8 cellular contexts compared by ENCODE assay signal in genomic region chr19:45885556-45886426, GRCh38. TPM values are rescaled to one million over a fixed set of nuclear protein-coding genes. Genes with fewer than 3 reads are reported as not detected.
DNase-seq lines count a peak whose midpoint lies in the region; ATAC-seq lines count a peak whose summit lies in the region.

Gene IRF2BP1 (minus strand): TSS chr19:45886141. CDS start chr19:45885774, 367 bp downstream.

- CTCF ChIA-PET in activated CD8-positive, alpha-beta memory T cell treated with anti-CD3 and anti-CD28 coated beads for 36 hours (lab: Charles Lee) = interaction anchor here (0.6 to 2.4 kb wide), 9 partner anchors 9 to 245 kb away, joined by 3 to 27 read pairs (median 4); partner anchors contain the start of genes FOXA3, MYPOP and SYMPK

- peaks cover 11% of the 10 kb centered on the region for H3K36me3 Mint-ChIP-seq in memory B cell

- POLR2A ChIA-PET in activated CD8-positive, alpha-beta memory T cell treated with anti-CD3 and anti-CD28 coated beads for 36 hours (lab: Charles Lee) = interaction anchor here (0.5 to 2.4 kb wide), 5 partner anchors 9 to 194 kb away, joined by 4 to 19 read pairs (median 6); partner anchors contain the start of genes DMPK, FOXA3, MYPOP and QPCTL

- peak within 1 kb of the TSS; percentile 72 for H3K27ac ChIP-seq in effector memory CD4-positive, alpha-beta T cell (ENCODE audit: insufficient read depth, low read length, poor library complexity, severe bottlenecking)

- peak within 1 kb of the TSS; percentile 89 for H3K27ac Mint-ChIP-seq in memory B cell

- no peaks in the 10 kb centered on the region for H3K9me3 Mint-ChIP-seq in memory B cell

- DNase-seq in CD1c-positive myeloid dendritic cell (ENCODE audit: extremely low spot score) = peak; percentile 97
- peak; percentile 87 for DNase-seq in HT1080 (ENCODE audit: low read depth)
- DNase-seq in NOMO-1 treated with DMSO at 0.1 percent for 48 hours (lab: John Stamatoyannopoulos, UW; ENCODE audit: unreplicated experiment) = peak; percentile 90
- peak; percentile 80 to 88 (median 84) for DNase-seq in effector memory CD4-positive, alpha-beta T cell
- peak; percentile 80 to 86 for DNase-seq in memory B cell (ENCODE audit: low spot score in 2 of 2)
- DNase-seq in stimulated activated CD4-positive, alpha-beta T cell treated with anti-CD3 and anti-CD28 coated beads, TNF-alpha, amount 100 ng/mL, for 48 hours (ENCODE audit: low read depth in 3 of 3) = peak; percentile 78 to 84 (median 78)

- no peaks in the 10 kb centered on the region for H3K36me3 ChIP-seq in effector memory CD4-positive, alpha-beta T cell (ENCODE audit: control insufficient read depth, insufficient read depth, low read length)

- peak within 1 kb of the TSS; percentile 92 for H3K4me3 Mint-ChIP-seq in memory B cell

- peaks cover 37% of the 10 kb centered on the region for H3K4me1 ChIP-seq in effector memory CD4-positive, alpha-beta T cell (ENCODE audit: control insufficient read depth, insufficient read depth, low read length, poor library complexity, severe bottlenecking)

- no peaks in the 10 kb centered on the region for H3K27me3 ChIP-seq in effector memory CD4-positive, alpha-beta T cell (replicated peaks; ENCODE audit: control insufficient read depth, insufficient read depth, low read length, poor library complexity, severe bottlenecking)

- H3K4me1 Mint-ChIP-seq in memory B cell = peaks cover 9% of the 10 kb centered on the region

- ATAC-seq in GM19463 (IDR thresholded peaks at IDR 0.05; ENCODE audit: unreplicated experiment) (peak; percentile 37), memory B cell (ENCODE audit: low read depth) (peak; percentile 82)

- H3K4me3 ChIP-seq in effector memory CD4-positive, alpha-beta T cell (ENCODE audit: insufficient read depth, low read depth, low read length, poor library complexity, severe bottlenecking) = peak within 1 kb of the TSS; percentile 67

- no peaks in the 10 kb centered on the region for H3K9me3 ChIP-seq in effector memory CD4-positive, alpha-beta T cell (ENCODE audit: control insufficient read depth, low read length)

- peaks cover 6% of the 10 kb centered on the region for H3K27me3 Mint-ChIP-seq in memory B cell

RNA-seq across cellular contexts. Expression of gene IRF2BP1, which starts in this region (rescaled TPM):
- total RNA-seq in HT1080 (2014; rRNA removed; shearing (Covaris generic)) = 57.1 and 57.4 TPM in 2 replicates
- 40.2 and 48.1 TPM in 2 replicates for polyA plus RNA-seq in HT1080 (2015; cell fraction: cytosol; rRNA removed)
- polyA plus RNA-seq in HT1080 (2015; cell fraction: nucleus; rRNA removed) = 32.8 and 32.9 TPM in 2 replicates
- total RNA-seq in activated CD8-positive, alpha-beta memory T cell treated with anti-CD3 and anti-CD28 coated beads for 36 hours = 10 to 100 TPM; 14.6 to 16.1 TPM

Comparison
In these comparisons a context has a peak if more than half of its experiments do, and no peak if none do; other contexts are left out.
1. Peak in every context shown above with its lines: DNase-seq, ATAC-seq, H3K4me3 ChIP-seq and H3K27ac ChIP-seq.